8 cellular contexts compared by ENCODE assay signal in the genomic region with DNA sequence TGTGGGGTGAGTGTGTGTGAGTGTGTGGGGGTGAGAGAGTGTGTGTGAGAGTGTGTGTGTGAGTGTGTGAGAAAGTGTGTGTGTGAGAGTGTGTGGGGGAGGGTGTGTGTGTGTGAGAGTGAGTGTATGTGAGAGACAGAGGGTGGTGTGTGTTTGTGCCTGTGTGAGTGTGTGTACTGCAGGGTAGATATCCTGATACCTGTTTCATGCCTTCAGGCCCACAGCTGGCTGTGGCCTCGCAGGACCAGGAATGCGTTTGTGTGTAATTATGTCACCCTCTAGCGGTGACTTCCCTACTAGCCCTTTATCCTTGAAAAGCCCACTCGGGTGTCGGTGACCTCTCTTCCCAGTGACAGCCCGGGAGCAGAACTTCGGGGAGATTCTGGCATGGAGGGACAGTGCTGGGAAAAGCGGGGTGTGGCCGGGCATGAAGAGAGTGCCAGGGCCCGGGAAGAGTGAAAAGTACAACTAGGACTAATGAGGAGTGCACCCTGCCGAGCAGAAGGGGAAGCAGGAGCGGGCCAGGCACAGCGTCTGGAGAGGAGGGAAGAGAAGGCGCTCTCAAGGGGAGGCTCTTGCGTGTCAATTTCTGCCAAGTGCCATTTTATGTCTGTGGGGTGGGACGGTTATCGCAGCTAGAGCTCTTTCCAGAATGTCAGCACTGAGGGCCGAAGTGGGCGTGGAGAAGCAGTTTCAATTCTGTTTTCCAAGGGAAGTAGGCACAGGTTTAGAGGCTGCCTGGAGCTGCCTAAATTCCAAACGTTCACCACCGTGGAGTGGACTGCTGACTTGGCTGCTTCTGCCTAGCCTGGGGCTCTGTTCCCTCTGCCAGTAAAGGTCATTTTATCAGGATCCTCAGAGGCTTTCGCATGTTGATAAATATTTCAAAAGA. TPM values are rescaled to one million over a fixed set of nuclear protein-coding genes. Genes with fewer than 3 reads are reported as not detected.
DNase-seq lines count a peak whose midpoint lies in the region; ATAC-seq, FAIRE-seq and TF ChIP-seq lines count a peak whose summit lies in the region.

No MANE protein-coding gene starts in this region.

- no peaks in the 10 kb centered on the region for H4K20me1 ChIP-seq in keratinocyte (ENCODE audit: control insufficient read depth, extremely low read depth, insufficient read depth, low read length)

- peaks cover 4% of the 10 kb centered on the region for H3K36me3 Mint-ChIP-seq in activated B cell treated with CpG ODN at 0.5 μM for 24 hours (ENCODE audit: low read depth)
- no peaks in the 10 kb centered on the region for H3K36me3 Mint-ChIP-seq in chondrocyte (ENCODE audit: low read depth)

- H3K27me3 ChIP-seq in keratinocyte (ENCODE audit: control insufficient read depth, extremely low read depth, insufficient read depth, low read length): peaks cover 10% of the 10 kb centered on the region
- H3K27me3 ChIP-seq in small intestine (ENCODE audit: control insufficient read depth in 2 of 2, insufficient read depth in 2 of 2, low read length in 2 of 2): no peaks in the 10 kb centered on the region

- H3K4me3 ChIP-seq in keratinocyte (ENCODE audit: control insufficient read depth in 2 of 3, extremely low read depth in 1 of 3, insufficient read depth in 2 of 3, low read depth in 1 of 3, low read length in 3 of 3) (peak overlapping the region; percentile 17 to 72 (median 61)), small intestine (ENCODE audit: low read depth in 1 of 2, low read length in 2 of 2) (peak overlapping the region in 1 of 2 donors; percentile 47)

- intact Hi-C loops in activated B cell treated with CpG ODN at 0.5 μM for 24 hours (cut with micrococcal nuclease): loop anchor here (1.0 to 2.0 kb wide), 3 partner anchors 13 to 487 kb away; no protein-coding TSS in a partner anchor

- TF ChIP-seq CTCF in GM10266 (IDR thresholded peaks at IDR 0.05; ENCODE audit: control insufficient read depth, insufficient read depth, low read depth, missing control alignments) (peak; percentile 83), activated B cell treated with CpG ODN at 0.5 μM for 24 hours (IDR thresholded peaks at IDR 0.05) (no peak), chondrocyte (IDR thresholded peaks at IDR 0.05) (peak; percentile 94), keratinocyte (optimal IDR thresholded peaks at IDR 0.05 in 1 of 3, IDR thresholded peaks at IDR 0.05 in 1 of 3, conservative IDR thresholded peaks at IDR 0.05 in 1 of 3; ENCODE audit: extremely low read depth in 1 of 3, insufficient read depth in 2 of 3, low read length in 3 of 3) (peak; percentile 68 to 89 (median 86))

- H3K4me1 ChIP-seq in keratinocyte (ENCODE audit: control insufficient read depth, extremely low read depth, insufficient read depth, low read length) (peaks cover 25% of the 10 kb centered on the region), small intestine (ENCODE audit: control insufficient read depth in 2 of 2, insufficient read depth in 1 of 2, low read depth in 1 of 2, low read length in 1 of 2) (peaks cover 0 to 4% of the 10 kb centered on the region in 2 donors)

- H3K27me3 Mint-ChIP-seq in activated B cell treated with CpG ODN at 0.5 μM for 24 hours (no peaks in the 10 kb centered on the region), chondrocyte (ENCODE audit: low read depth) (no peaks in the 10 kb centered on the region)

- H3K4me3 Mint-ChIP-seq in activated B cell treated with CpG ODN at 0.5 μM for 24 hours (peak overlapping the region; percentile 91), chondrocyte (ENCODE audit: unreplicated experiment) (peak overlapping the region; percentile 74)

- peak overlapping the region; percentile 78 for H3K9ac ChIP-seq in keratinocyte (ENCODE audit: control insufficient read depth, extremely low read depth, insufficient read depth, low read length)

- DNase-seq in GM10266 (ENCODE audit: extremely low spot score): peak; percentile 58
- DNase-seq in NCI-H2171 treated with DMSO at 0.1 percent for 48 hours (lab: John Stamatoyannopoulos, UW): peak; percentile 97
- peak; percentile 31 for DNase-seq in activated B cell treated with CpG ODN at 0.5 μM for 24 hours
- no peak for DNase-seq in chondrocyte (ENCODE audit: low spot score)
- no peak for DNase-seq in keratinocyte (ENCODE audit: low read depth, low spot score)
- peak; percentile 89 for DNase-seq in small intestine

- H3K36me3 ChIP-seq in keratinocyte (ENCODE audit: control insufficient read depth in 2 of 2, extremely low read depth in 1 of 2, insufficient read depth in 2 of 2, low read length in 2 of 2): no peaks in the 10 kb centered on the region
- no peaks in the 10 kb centered on the region for H3K36me3 ChIP-seq in small intestine (ENCODE audit: control insufficient read depth in 2 of 2, insufficient read depth in 2 of 2, low read length in 2 of 2)

- H3K27ac Mint-ChIP-seq in activated B cell treated with CpG ODN at 0.5 μM for 24 hours (peak overlapping the region; percentile 78), chondrocyte (ENCODE audit: unreplicated experiment) (peak overlapping the region; percentile 91)

- dilution Hi-C loops in keratinocyte (cut with MboI; ENCODE audit: extremely low pct_ligation_motif_present, low sequenced_read_pairs): no loop called here

- 2 to 5% (median 3%) methylated on average over 22 of the region's 22 CpGs for WGBS in small intestine, 3 donors

- H3K4me2 ChIP-seq in keratinocyte (ENCODE audit: control insufficient read depth, extremely low read depth, insufficient read depth, low read depth, low read length): peak overlapping the region; percentile 97

- FAIRE-seq in keratinocyte (lab: Jason Lieb, UNC) (peak; percentile 88), small intestine (lab: Jason Lieb, UNC) (no peak)

- H2AFZ ChIP-seq in keratinocyte (ENCODE audit: control insufficient read depth, low read length): peak overlapping the region; percentile 84

- no peaks in the 10 kb centered on the region for H3K9me3 Mint-ChIP-seq in activated B cell treated with CpG ODN at 0.5 μM for 24 hours
- H3K9me3 Mint-ChIP-seq in chondrocyte (ENCODE audit: low read depth): no peaks in the 10 kb centered on the region

- no peaks in the 10 kb centered on the region for H3K9me3 ChIP-seq in keratinocyte (ENCODE audit: control insufficient read depth, low read depth, low read length)
- H3K9me3 ChIP-seq in small intestine (ENCODE audit: control insufficient read depth, low read depth): no peaks in the 10 kb centered on the region

- ATAC-seq in HG02852 (IDR thresholded peaks at IDR 0.05; ENCODE audit: unreplicated experiment) (peak; percentile 40), activated B cell treated with CpG ODN at 0.5 μM for 24 hours (ENCODE audit: low read depth) (peak; percentile 55), GM18519 (IDR thresholded peaks at IDR 0.05; ENCODE audit: low FRiP score, unreplicated experiment) (no peak)

- H3K4me1 Mint-ChIP-seq in activated B cell treated with CpG ODN at 0.5 μM for 24 hours: peaks cover 44% of the 10 kb centered on the region
- H3K4me1 Mint-ChIP-seq in chondrocyte (ENCODE audit: low read depth): peaks cover 49% of the 10 kb centered on the region

- POLR2A ChIA-PET in activated B cell treated with CpG ODN at 0.5 μM for 24 hours (lab: Charles Lee): interaction anchor here (1.0 to 2.2 kb wide), 5 partner anchors 10 to 488 kb away, joined by 3 to 15 read pairs (median 5); a partner anchor contains a TSS

- CTCF ChIA-PET in activated B cell treated with CpG ODN at 0.5 μM for 24 hours (lab: Charles Lee): interaction anchor here (0.7 to 2.2 kb wide), 13 partner anchors 12 to 695 kb away, joined by 3 to 53 read pairs (median 4); no protein-coding TSS in a partner anchor

- H3K79me2 ChIP-seq in keratinocyte (ENCODE audit: control insufficient read depth, insufficient read depth, low read length): peaks cover 8% of the 10 kb centered on the region

- peak overlapping the region; percentile 84 for H3K27ac ChIP-seq in keratinocyte (ENCODE audit: control insufficient read depth, insufficient read depth, low read length)
- H3K27ac ChIP-seq in small intestine (ENCODE audit: low read depth in 1 of 2, low read length in 1 of 2): peak overlapping the region; percentile 71 to 90

- no peaks in the 10 kb centered on the region for H3K9me1 ChIP-seq in keratinocyte (ENCODE audit: control insufficient read depth, extremely low read depth, insufficient read depth, low read length)

RNA-seq across cellular contexts. Expression of a gene that starts 11.0 kb away (rescaled TPM):
- 19.4 and 21.6 TPM in 2 replicates for total RNA-seq in activated B cell treated with CpG ODN at 0.5 μM for 24 hours
- total RNA-seq in chondrocyte: 6.1 to 6.4 TPM (median 6.3 TPM) in 3 replicates
- polyA plus RNA-seq in keratinocyte: 1.8 to 3.0 TPM (median 2.1 TPM) in 3 replicates
- 2.0 TPM for polyA plus RNA-seq in keratinocyte (2011; ENCODE audit: low read depth)
- polyA plus RNA-seq in keratinocyte (2011; cell fraction: cytosol; rRNA removed): 1.4 and 2.4 TPM in 2 replicates
- 1.6 and 1.7 TPM in 2 replicates for polyA plus RNA-seq in keratinocyte (2011; cell fraction: nucleus; rRNA removed)
- 2.3 and 3.0 TPM in 2 replicates for polyA plus RNA-seq in keratinocyte (2012; ENCODE audit: low replicate concordance)
- 3.6 to 8.7 TPM (median 4.6 TPM) in 3 replicates for polyA minus RNA-seq in keratinocyte
- polyA minus RNA-seq in keratinocyte (2011; cell fraction: cytosol; rRNA and poly(A)+ RNA removed): 7.9 TPM
- polyA minus RNA-seq in keratinocyte (2011; cell fraction: nucleus; rRNA and poly(A)+ RNA removed): 2.3 and 2.6 TPM in 2 replicates
- polyA plus RNA-seq in small intestine: 10 to 100 TPM in 1 of 3 donors, 1 to 10 TPM in 2; 3.5 to 15.7 (median 4.2) TPM

RNA-seq across cellular contexts. Expression of a gene that starts 23.7 kb away (rescaled TPM):
- total RNA-seq in activated B cell treated with CpG ODN at 0.5 μM for 24 hours (0.69 and 1.0 TPM in 2 replicates), chondrocyte (68.0 to 160 TPM (median 74.4 TPM) in 3 replicates)
- polyA plus RNA-seq in keratinocyte (11.9 to 27.8 TPM (median 12.3 TPM) in 3 replicates), small intestine (1 to 10 TPM in 2 of 3 donors, under 1 TPM in 1; 0.67 to 3.6 (median 1.1) TPM)
- 3.8 TPM for polyA plus RNA-seq in keratinocyte (2011; ENCODE audit: low read depth)
- polyA plus RNA-seq in keratinocyte (2011; cell fraction: cytosol; rRNA removed): 9.2 and 13.1 TPM in 2 replicates
- 24.7 and 30.9 TPM in 2 replicates for polyA plus RNA-seq in keratinocyte (2011; cell fraction: nucleus; rRNA removed)
- 5.4 and 32.2 TPM in 2 replicates for polyA plus RNA-seq in keratinocyte (2012; ENCODE audit: low replicate concordance)
- polyA minus RNA-seq in keratinocyte: 14.2 to 51.2 TPM (median 17.0 TPM) in 3 replicates
- polyA minus RNA-seq in keratinocyte (2011; cell fraction: cytosol; rRNA and poly(A)+ RNA removed): 18.2 TPM
- 21.0 and 28.8 TPM in 2 replicates for polyA minus RNA-seq in keratinocyte (2011; cell fraction: nucleus; rRNA and poly(A)+ RNA removed)

Comparison
In these comparisons a context has a peak if more than half of its experiments do, and no peak if none do; other contexts are left out.
1. DNase-seq: peak in GM10266 (single experiment), NCI-H2171 treated with DMSO at 0.1 percent for 48 hours (single experiment), activated B cell treated with CpG ODN at 0.5 μM for 24 hours (single experiment) and small intestine (single experiment); none in chondrocyte (single experiment) and keratinocyte (single experiment).
2. RNA of a gene that starts 23.7 kb away (total RNA-seq): 68.0 to 160 TPM in chondrocyte; 0.69 to 1.0 TPM in activated B cell treated with CpG ODN at 0.5 μM for 24 hours; every median in the first group is over 10 times any median in the second.